16 cellular contexts compared by ENCODE assay signal in the genomic region with DNA sequence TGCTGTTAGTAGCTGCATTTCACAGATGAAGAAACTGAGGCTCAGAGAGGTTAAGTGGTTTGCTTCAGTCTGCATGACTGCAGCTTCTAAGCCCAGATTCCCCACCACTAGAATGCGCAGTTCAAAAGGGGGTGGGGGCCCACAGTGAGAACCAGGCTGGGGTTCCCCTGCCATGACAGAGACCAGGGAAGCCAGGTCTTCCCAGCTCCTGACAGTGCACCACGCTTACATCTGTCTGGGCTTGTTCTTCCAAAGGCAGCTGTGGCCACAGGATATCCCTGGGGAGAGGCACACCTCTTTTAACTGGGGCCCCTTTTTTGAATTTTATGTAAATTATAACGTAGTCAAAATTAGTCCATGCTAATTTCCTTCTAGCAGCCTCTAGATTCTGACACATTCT. TPM values are rescaled to one million over a fixed set of nuclear protein-coding genes. Genes with fewer than 3 reads are reported as not detected.
DNase-seq lines count a peak whose midpoint lies in the region; ATAC-seq and TF ChIP-seq lines count a peak whose summit lies in the region.
"Had no signal": no experiment of that assay in that cellular context is flagged by ENCODE, and none has a peak within 500 bp of the region (broad histone marks: within the 10 kb centered on the region; RNA-seq: fewer than 3 reads in every experiment).

No MANE protein-coding gene starts in this region.

- intact Hi-C loops in CD14-positive monocyte (cut with micrococcal nuclease): loop anchor here (5.0 to 10.0 kb wide), 2 partner anchors 60 to 138 kb away; partner anchors contain the start of gene SPG21 (in 1 of the 2)
- intact Hi-C loops in dorsolateral prefrontal cortex (cut with DNase I): loop anchor here in 1 of 2 donors (5.0 to 10.0 kb wide), 2 partner anchors 50 to 138 kb away; partner anchors contain the start of gene SPG21

- peak overlapping the region; percentile 95 for H3K4me3 ChIP-seq in Loucy (ENCODE audit: low read length, poor library complexity, severe bottlenecking)
- H3K4me3 ChIP-seq in dorsolateral prefrontal cortex: no peak overlapping the region
- H3K4me3 ChIP-seq: prostate gland had no signal

- H3K27me3 Mint-ChIP-seq in CD14-positive monocyte (ENCODE audit: low read depth in 3 of 3): peaks cover 0 to 3% (median 0%) of the 10 kb centered on the region in 3 donors
- no peaks in the 10 kb centered on the region for H3K27me3 Mint-ChIP-seq in effector memory CD8-positive, alpha-beta T cell
- H3K27me3 Mint-ChIP-seq in natural killer cell treated with Interleukin-12 subunit alpha and Interleukin-12 subunit beta and Interleukin-15 and Interleukin-18, amount 100 ng/mL, for 72 hours: no peaks in the 10 kb centered on the region
- H3K27me3 Mint-ChIP-seq: stimulated activated naive CD8-positive, alpha-beta T cell treated with anti-CD3 and anti-CD28 coated beads, Interleukin-15, Interleukin-2, amounts not matched to agents 100 ng/mL and 50 ng/mL, for 24 hours had no signal

- H3K27ac ChIP-seq in dorsolateral prefrontal cortex: peak overlapping the region in 11 of 59 donors; percentile 1 to 96 (median 44)
- H3K27ac ChIP-seq: prostate gland had no signal

- peaks cover 89% of the 10 kb centered on the region for H3K79me2 ChIP-seq in Loucy (ENCODE audit: insufficient read depth, low read length)

- TF ChIP-seq CTCF in CD14-positive monocyte (IDR thresholded peaks at IDR 0.05) (no peak), Loucy (conservative IDR thresholded peaks at IDR 0.05; ENCODE audit: low read length) (no peak), dorsolateral prefrontal cortex (IDR thresholded peaks at IDR 0.05 in 54 of 56, conservative IDR thresholded peaks at IDR 0.05 in 2 of 56; ENCODE audit: low read depth in 1 of 56, partially characterized antibody in 56 of 56) (no peak)

- ATAC-seq in effector memory CD8-positive, alpha-beta T cell (replicated peaks): no peak
- no peak for ATAC-seq in natural killer cell treated with Interleukin-12 subunit alpha and Interleukin-12 subunit beta and Interleukin-15 and Interleukin-18, amount 100 ng/mL, for 72 hours
- ATAC-seq: activated CD8-positive, alpha-beta T cell treated with anti-CD3 and anti-CD28 coated beads, Interleukin-2, amount 10 ng/mL, durations not matched to agents 7 days and 5 days; HCT116; SK-N-SH treated with all-trans-retinoic acid at 6 μM for 48 hours had no signal

- H3K9ac ChIP-seq in Loucy (ENCODE audit: low read depth, low read length, poor library complexity, severe bottlenecking): peak overlapping the region; percentile 43

- H3K4me1 Mint-ChIP-seq in CD14-positive monocyte: peaks cover 82% of the 10 kb centered on the region
- peaks cover 67 to 83% of the 10 kb centered on the region in 2 donors for H3K4me1 Mint-ChIP-seq in effector memory CD8-positive, alpha-beta T cell (ENCODE audit: low read depth in 2 of 2)
- peaks cover 66 to 70% of the 10 kb centered on the region in 2 donors for H3K4me1 Mint-ChIP-seq in natural killer cell treated with Interleukin-12 subunit alpha and Interleukin-12 subunit beta and Interleukin-15 and Interleukin-18, amount 100 ng/mL, for 72 hours (ENCODE audit: low read depth in 2 of 2)

- H2AFZ ChIP-seq in Loucy (ENCODE audit: low read length): no peak overlapping the region

- H3F3A ChIP-seq in Loucy (ENCODE audit: low read depth): no peaks in the 10 kb centered on the region

- peak overlapping the region; percentile 35 to 97 (median 79) for H3K27ac Mint-ChIP-seq in CD14-positive monocyte
- peak overlapping the region; percentile 65 to 87 for H3K27ac Mint-ChIP-seq in effector memory CD8-positive, alpha-beta T cell
- peak overlapping the region; percentile 48 to 87 for H3K27ac Mint-ChIP-seq in natural killer cell treated with Interleukin-12 subunit alpha and Interleukin-12 subunit beta and Interleukin-15 and Interleukin-18, amount 100 ng/mL, for 72 hours

- peaks cover 60% of the 10 kb centered on the region for H3K4me1 ChIP-seq in Loucy (ENCODE audit: insufficient read depth, low read length, poor library complexity, severe bottlenecking)

- H3K36me3 ChIP-seq in Loucy (ENCODE audit: insufficient read depth, low read length): peaks cover 16% of the 10 kb centered on the region; the same call in 1 of the 2 replicates
- H3K36me3 ChIP-seq: prostate gland had no signal

- no peak for DNase-seq in CD14-positive monocyte (ENCODE audit: low spot score)
- no peak for DNase-seq in effector memory CD8-positive, alpha-beta T cell
- DNase-seq in natural killer cell treated with Interleukin-12 subunit alpha and Interleukin-12 subunit beta and Interleukin-15 and Interleukin-18, amount 100 ng/mL, for 72 hours (ENCODE audit: low spot score): no peak
- no peak for DNase-seq in SIG-M5 (lab: John Stamatoyannopoulos, UW)
- DNase-seq in HT-29 (ENCODE audit: low spot score): no peak
- DNase-seq in dorsolateral prefrontal cortex: no peak
- DNase-seq in putamen (ENCODE audit: low spot score): no peak
- DNase-seq: activated CD8-positive, alpha-beta T cell treated with anti-CD3 and anti-CD28 coated beads, Interleukin-2, amount 10 ng/mL, durations not matched to agents 7 days and 5 days; activated effector memory CD4-positive, alpha-beta T cell treated with anti-CD3 and anti-CD28 coated beads, Interleukin-2, amount 50 U/mL, for 16 hours; head of caudate nucleus; KG1 had no signal

- no peaks in the 10 kb centered on the region for H3K9me3 ChIP-seq in Loucy (ENCODE audit: insufficient read depth, low read depth, low read length)
- H3K9me3 ChIP-seq: prostate gland had no signal

- H3K27me3 ChIP-seq in Loucy (ENCODE audit: insufficient read depth, low read length, poor library complexity, severe bottlenecking) (no peaks in the 10 kb centered on the region), dorsolateral prefrontal cortex (peaks cover 0 to 10% (median 0%) of the 10 kb centered on the region in 45 donors)

- H3K9me3 Mint-ChIP-seq in CD14-positive monocyte: no peaks in the 10 kb centered on the region
- no peaks in the 10 kb centered on the region for H3K9me3 Mint-ChIP-seq in effector memory CD8-positive, alpha-beta T cell
- H3K9me3 Mint-ChIP-seq in natural killer cell treated with Interleukin-12 subunit alpha and Interleukin-12 subunit beta and Interleukin-15 and Interleukin-18, amount 100 ng/mL, for 72 hours: no peaks in the 10 kb centered on the region
- H3K9me3 Mint-ChIP-seq: stimulated activated naive CD8-positive, alpha-beta T cell treated with anti-CD3 and anti-CD28 coated beads, Interleukin-15, Interleukin-2, amounts not matched to agents 100 ng/mL and 50 ng/mL, for 24 hours had no signal

- peaks cover 46 to 77% of the 10 kb centered on the region in 2 donors for H3K36me3 Mint-ChIP-seq in CD14-positive monocyte
- peaks cover 43% of the 10 kb centered on the region for H3K36me3 Mint-ChIP-seq in effector memory CD8-positive, alpha-beta T cell (ENCODE audit: insufficient read depth)
- peaks cover 19% of the 10 kb centered on the region for H3K36me3 Mint-ChIP-seq in natural killer cell treated with Interleukin-12 subunit alpha and Interleukin-12 subunit beta and Interleukin-15 and Interleukin-18, amount 100 ng/mL, for 72 hours

- no peaks in the 10 kb centered on the region for H3K9me2 ChIP-seq in Loucy (replicated peaks; ENCODE audit: low read depth, low read length)

- H4K20me1 ChIP-seq in Loucy (ENCODE audit: insufficient read depth, low read length, poor library complexity, severe bottlenecking): peaks cover 46% of the 10 kb centered on the region

- peak overlapping the region; percentile 95 for H3K4me2 ChIP-seq in Loucy (ENCODE audit: low read depth, low read length, poor library complexity, severe bottlenecking)

- H3K4me3 Mint-ChIP-seq in CD14-positive monocyte: peak overlapping the region in 1 of 2 donors; percentile 100
- H3K4me3 Mint-ChIP-seq in effector memory CD8-positive, alpha-beta T cell: peak overlapping the region; percentile 38 to 86
- peak overlapping the region; percentile 34 for H3K4me3 Mint-ChIP-seq in natural killer cell treated with Interleukin-12 subunit alpha and Interleukin-12 subunit beta and Interleukin-15 and Interleukin-18, amount 100 ng/mL, for 72 hours
- H3K4me3 Mint-ChIP-seq: activated CD8-positive, alpha-beta T cell treated with anti-CD3 and anti-CD28 coated beads, Interleukin-2, amount 10 ng/mL, durations not matched to agents 7 days and 5 days; stimulated activated naive CD8-positive, alpha-beta T cell treated with anti-CD3 and anti-CD28 coated beads, Interleukin-15, Interleukin-2, amounts not matched to agents 100 ng/mL and 50 ng/mL, for 24 hours had no signal

RNA-seq across cellular contexts. Expression of gene PLEKHO2, which starts 5.3 kb away (rescaled TPM):
- polyA plus RNA-seq in CD14-positive monocyte: 10 to 100 TPM; 78.0 to 93.5 TPM
- 10 to 100 TPM; 31.2 to 47.2 TPM for total RNA-seq in natural killer cell treated with Interleukin-12 subunit alpha and Interleukin-12 subunit beta and Interleukin-15 and Interleukin-18, amount 100 ng/mL, for 72 hours
- 6.4 and 8.1 TPM in 2 replicates for total RNA-seq in HT-29 (2014; rRNA removed; shearing (Covaris generic))
- 10 to 100 TPM; 11.7 to 57.7 (median 19.3) TPM for total RNA-seq in dorsolateral prefrontal cortex

RNA-seq across cellular contexts. Expression of gene PIF1, which starts 21.6 kb away (rescaled TPM):
- polyA plus RNA-seq in CD14-positive monocyte: under 1 TPM in 1 of 2 donors, not detected in 1; 0.13 TPM
- 10 to 100 TPM; 24.7 to 91.9 TPM for total RNA-seq in natural killer cell treated with Interleukin-12 subunit alpha and Interleukin-12 subunit beta and Interleukin-15 and Interleukin-18, amount 100 ng/mL, for 72 hours
- total RNA-seq in HT-29 (2014; rRNA removed; shearing (Covaris generic)): 66.2 and 77.4 TPM in 2 replicates
- 1 to 10 TPM in 119 of 120 experiments, under 1 TPM in 1; 0.74 to 7.7 (median 3.2) TPM for total RNA-seq in dorsolateral prefrontal cortex
